In the genomic region with DNA sequence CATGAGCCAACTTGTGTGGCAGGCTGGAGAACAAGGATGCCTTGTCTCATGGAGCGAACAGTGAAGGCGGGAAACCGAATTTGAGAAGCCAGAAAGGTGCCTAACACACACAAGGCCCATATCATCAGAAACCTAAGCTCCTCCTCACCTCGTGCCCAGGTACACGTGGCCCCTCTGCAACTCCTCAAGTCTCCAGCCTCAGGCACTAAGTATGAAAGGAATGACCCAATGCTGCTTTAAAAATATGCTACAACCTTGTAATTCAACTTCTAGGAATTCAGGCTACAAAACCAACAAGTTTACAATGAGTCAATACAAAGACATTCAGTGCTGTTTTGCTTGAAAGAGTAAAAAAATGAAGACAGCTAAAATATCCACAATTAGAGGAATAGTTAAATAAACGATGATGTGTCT, we compare ENCODE assay signal across 1 cellular context.
TF ChIP-seq lines count a peak whose summit lies in the region.

No MANE protein-coding gene starts in this region.

TF ChIP-seq in SK-N-SH, 30 proteins besides CTCF, POLR2A, EP300 and RAD21 (continued from another document):
- TF ChIP-seq, protein P1, sequence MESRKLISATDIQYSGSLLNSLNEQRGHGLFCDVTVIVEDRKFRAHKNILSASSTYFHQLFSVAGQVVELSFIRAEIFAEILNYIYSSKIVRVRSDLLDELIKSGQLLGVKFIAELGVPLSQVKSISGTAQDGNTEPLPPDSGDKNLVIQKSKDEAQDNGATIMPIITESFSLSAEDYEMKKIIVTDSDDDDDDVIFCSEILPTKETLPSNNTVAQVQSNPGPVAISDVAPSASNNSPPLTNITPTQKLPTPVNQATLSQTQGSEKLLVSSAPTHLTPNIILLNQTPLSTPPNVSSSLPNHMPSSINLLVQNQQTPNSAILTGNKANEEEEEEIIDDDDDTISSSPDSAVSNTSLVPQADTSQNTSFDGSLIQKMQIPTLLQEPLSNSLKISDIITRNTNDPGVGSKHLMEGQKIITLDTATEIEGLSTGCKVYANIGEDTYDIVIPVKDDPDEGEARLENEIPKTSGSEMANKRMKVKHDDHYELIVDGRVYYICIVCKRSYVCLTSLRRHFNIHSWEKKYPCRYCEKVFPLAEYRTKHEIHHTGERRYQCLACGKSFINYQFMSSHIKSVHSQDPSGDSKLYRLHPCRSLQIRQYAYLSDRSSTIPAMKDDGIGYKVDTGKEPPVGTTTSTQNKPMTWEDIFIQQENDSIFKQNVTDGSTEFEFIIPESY (IDR thresholded peaks at IDR 0.05; ENCODE audit: borderline replicate concordance, low read depth) = peak; percentile 70; the same call in 1 of the 2 replicates
- TF ChIP-seq FOXM1 (IDR thresholded peaks at IDR 0.05; ENCODE audit: low read depth) (no peak; the same call in 1 of the 2 replicates), MXI1 (IDR thresholded peaks at IDR 0.05; ENCODE audit: low read depth, low read length) (0 out of 2 replicates have a peak, but pooled peaks have one; percentile 26), POLR2AphosphoS5 (IDR thresholded peaks at IDR 0.05; ENCODE audit: low read depth, low read length) (peak; percentile 82; the same call in 1 of the 2 replicates), FOSL2 (IDR thresholded peaks at IDR 0.05; ENCODE audit: borderline replicate concordance, low read depth) (peak; percentile 90), GATA2 (CRISPR knock-in tag; IDR thresholded peaks at IDR 0.05) (no peak), GABPA (IDR thresholded peaks at IDR 0.05; ENCODE audit: low read depth) (no peak), TEAD4 (IDR thresholded peaks at IDR 0.05; ENCODE audit: borderline replicate concordance, insufficient read depth) (peak; percentile 96), RXRA (IDR thresholded peaks at IDR 0.05; ENCODE audit: borderline replicate concordance, low read depth) (peak; percentile 75; the same call in 1 of the 2 replicates), JUND (IDR thresholded peaks at IDR 0.05) (peak; percentile 94), SMC3 (IDR thresholded peaks at IDR 0.05; ENCODE audit: low read depth, low read length) (no peak), TCF12 (IDR thresholded peaks at IDR 0.05) (peak; percentile 93)
- TF ChIP-seq, protein P2, sequence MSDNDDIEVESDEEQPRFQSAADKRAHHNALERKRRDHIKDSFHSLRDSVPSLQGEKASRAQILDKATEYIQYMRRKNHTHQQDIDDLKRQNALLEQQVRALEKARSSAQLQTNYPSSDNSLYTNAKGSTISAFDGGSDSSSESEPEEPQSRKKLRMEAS (IDR thresholded peaks at IDR 0.05; ENCODE audit: low read depth) = peak; percentile 99
- TF ChIP-seq, protein P3, sequence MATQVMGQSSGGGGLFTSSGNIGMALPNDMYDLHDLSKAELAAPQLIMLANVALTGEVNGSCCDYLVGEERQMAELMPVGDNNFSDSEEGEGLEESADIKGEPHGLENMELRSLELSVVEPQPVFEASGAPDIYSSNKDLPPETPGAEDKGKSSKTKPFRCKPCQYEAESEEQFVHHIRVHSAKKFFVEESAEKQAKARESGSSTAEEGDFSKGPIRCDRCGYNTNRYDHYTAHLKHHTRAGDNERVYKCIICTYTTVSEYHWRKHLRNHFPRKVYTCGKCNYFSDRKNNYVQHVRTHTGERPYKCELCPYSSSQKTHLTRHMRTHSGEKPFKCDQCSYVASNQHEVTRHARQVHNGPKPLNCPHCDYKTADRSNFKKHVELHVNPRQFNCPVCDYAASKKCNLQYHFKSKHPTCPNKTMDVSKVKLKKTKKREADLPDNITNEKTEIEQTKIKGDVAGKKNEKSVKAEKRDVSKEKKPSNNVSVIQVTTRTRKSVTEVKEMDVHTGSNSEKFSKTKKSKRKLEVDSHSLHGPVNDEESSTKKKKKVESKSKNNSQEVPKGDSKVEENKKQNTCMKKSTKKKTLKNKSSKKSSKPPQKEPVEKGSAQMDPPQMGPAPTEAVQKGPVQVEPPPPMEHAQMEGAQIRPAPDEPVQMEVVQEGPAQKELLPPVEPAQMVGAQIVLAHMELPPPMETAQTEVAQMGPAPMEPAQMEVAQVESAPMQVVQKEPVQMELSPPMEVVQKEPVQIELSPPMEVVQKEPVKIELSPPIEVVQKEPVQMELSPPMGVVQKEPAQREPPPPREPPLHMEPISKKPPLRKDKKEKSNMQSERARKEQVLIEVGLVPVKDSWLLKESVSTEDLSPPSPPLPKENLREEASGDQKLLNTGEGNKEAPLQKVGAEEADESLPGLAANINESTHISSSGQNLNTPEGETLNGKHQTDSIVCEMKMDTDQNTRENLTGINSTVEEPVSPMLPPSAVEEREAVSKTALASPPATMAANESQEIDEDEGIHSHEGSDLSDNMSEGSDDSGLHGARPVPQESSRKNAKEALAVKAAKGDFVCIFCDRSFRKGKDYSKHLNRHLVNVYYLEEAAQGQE (IDR thresholded peaks at IDR 0.05; ENCODE audit: low read depth, low read length) = no peak
- TF ChIP-seq, protein P4, sequence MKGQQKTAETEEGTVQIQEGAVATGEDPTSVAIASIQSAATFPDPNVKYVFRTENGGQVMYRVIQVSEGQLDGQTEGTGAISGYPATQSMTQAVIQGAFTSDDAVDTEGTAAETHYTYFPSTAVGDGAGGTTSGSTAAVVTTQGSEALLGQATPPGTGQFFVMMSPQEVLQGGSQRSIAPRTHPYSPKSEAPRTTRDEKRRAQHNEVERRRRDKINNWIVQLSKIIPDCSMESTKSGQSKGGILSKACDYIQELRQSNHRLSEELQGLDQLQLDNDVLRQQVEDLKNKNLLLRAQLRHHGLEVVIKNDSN (IDR thresholded peaks at IDR 0.05; ENCODE audit: borderline replicate concordance, low read depth) = peak; percentile 75; the same call in 1 of the 2 replicates
- TF ChIP-seq, protein P5, sequence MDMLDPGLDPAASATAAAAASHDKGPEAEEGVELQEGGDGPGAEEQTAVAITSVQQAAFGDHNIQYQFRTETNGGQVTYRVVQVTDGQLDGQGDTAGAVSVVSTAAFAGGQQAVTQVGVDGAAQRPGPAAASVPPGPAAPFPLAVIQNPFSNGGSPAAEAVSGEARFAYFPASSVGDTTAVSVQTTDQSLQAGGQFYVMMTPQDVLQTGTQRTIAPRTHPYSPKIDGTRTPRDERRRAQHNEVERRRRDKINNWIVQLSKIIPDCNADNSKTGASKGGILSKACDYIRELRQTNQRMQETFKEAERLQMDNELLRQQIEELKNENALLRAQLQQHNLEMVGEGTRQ (IDR thresholded peaks at IDR 0.05; ENCODE audit: borderline replicate concordance, low read depth, low read length) = no peak
